27 cellular contexts compared by ENCODE assay signal in genomic region chr11:84965484-84965883, GRCh38.
"Had no signal": no experiment of that assay in that cellular context is flagged by ENCODE, and none has a peak within 500 bp of the region (broad histone marks: within the 10 kb centered on the region; RNA-seq: fewer than 3 reads in every experiment).

No MANE protein-coding gene starts in this region.

- FAIRE-seq: colon, endothelial cell of umbilical vein had no signal

- DNase-seq: activated CD4-positive, alpha-beta memory T cell treated with anti-CD3 and anti-CD28 coated beads, Interleukin-2, amount 10 ng/mL, durations not matched to agents 7 days and 5 days; activated CD4-positive, alpha-beta T cell treated with anti-CD3 and anti-CD28 coated beads, Interleukin-2, amount 10 ng/mL, durations not matched to agents 24 days and 14 days; activated CD8-positive, alpha-beta memory T cell treated with anti-CD3 and anti-CD28 coated beads, Interleukin-2, amount 10 ng/mL, durations not matched to agents 7 days and 5 days; activated T-cell treated with anti-CD3 and anti-CD28 coated beads for 4 hours; aorta; effector memory CD4-positive, alpha-beta T cell; foreskin melanocyte; glutamatergic neuron; left ventricle myocardium superior; mammary epithelial cell; nucleus accumbens; right cardiac atrium; stimulated activated CD4-positive, alpha-beta T cell treated with anti-CD3 and anti-CD28 coated beads, Interleukin-1b, Interleukin-23, amount 100 ng/mL, for 48 hours; stimulated activated naive CD8-positive, alpha-beta T cell treated with anti-CD3 and anti-CD28 coated beads, Interleukin-15, amount 100 ng/mL, for 72 hours; SW 1271; T-helper 17 cell; tibial artery had no signal

- H3K4me3 ChIP-seq: hepatocyte, tibial artery had no signal

- H3K36me3 Mint-ChIP-seq: activated CD8-positive, alpha-beta memory T cell treated with anti-CD3 and anti-CD28 coated beads, Interleukin-2, amount 10 ng/mL, durations not matched to agents 7 days and 5 days had no signal

- H3K9me3 ChIP-seq: tibial artery had no signal

- ATAC-seq: activated CD4-positive, CD25-positive, alpha-beta regulatory T cell treated with anti-CD3 and anti-CD28 coated beads, Interleukin-2, amount 50 U/mL, for 24 hours; activated CD8-positive, alpha-beta memory T cell treated with anti-CD3 and anti-CD28 coated beads, Interleukin-2, amount 10 ng/mL, durations not matched to agents 7 days and 5 days; activated naive CD4-positive, alpha-beta T cell treated with anti-CD3 and anti-CD28 coated beads, Interleukin-2, amount 50 U/mL, for 72 hours; esophagus mucosa; left ventricle myocardium superior; natural killer cell treated with Interleukin-12 subunit alpha and Interleukin-12 subunit beta and Interleukin-15 and Interleukin-18, amount 100 ng/mL, for 72 hours; right cardiac atrium; stimulated activated naive CD8-positive, alpha-beta T cell treated with anti-CD3 and anti-CD28 coated beads, Interleukin-15, amount 100 ng/mL, for 72 hours; T-helper 17 cell had no signal

- H3K36me3 ChIP-seq: tibial artery had no signal

- H3K27ac ChIP-seq: hepatocyte, parathyroid adenoma, tibial artery had no signal

- H3K9ac ChIP-seq: parathyroid adenoma had no signal

- H3K79me2 ChIP-seq: hepatocyte, parathyroid adenoma had no signal

- H3K27ac Mint-ChIP-seq: activated CD4-positive, alpha-beta memory T cell treated with anti-CD3 and anti-CD28 coated beads, Interleukin-2, amount 10 ng/mL, durations not matched to agents 7 days and 5 days; activated CD4-positive, alpha-beta T cell treated with anti-CD3 and anti-CD28 coated beads, Interleukin-2, amount 10 ng/mL, durations not matched to agents 24 days and 14 days; activated CD8-positive, alpha-beta memory T cell treated with anti-CD3 and anti-CD28 coated beads, Interleukin-2, amount 10 ng/mL, durations not matched to agents 7 days and 5 days; activated naive CD4-positive, alpha-beta T cell treated with anti-CD3 and anti-CD28 coated beads, Interleukin-2, amount 50 U/mL, for 72 hours; activated T-helper 1 cell treated with anti-CD3 and anti-CD28 coated beads, Interleukin-12 subunit alpha, Interleukin-12 subunit beta, Interleukin-2, Interleukin-4 antibody, amounts not matched to agents 30 ng/mL and 10 ng/mL and 1 ng/mL, durations not matched to agents 14 hours and 24 hours and 36 hours; natural killer cell treated with Interleukin-12 subunit alpha and Interleukin-12 subunit beta and Interleukin-15 and Interleukin-18, amount 100 ng/mL, for 72 hours; stimulated activated naive CD8-positive, alpha-beta T cell treated with anti-CD3 and anti-CD28 coated beads, Interleukin-15, amount 100 ng/mL, for 72 hours; T-helper 17 cell had no signal

- H3K4me2 ChIP-seq: hepatocyte had no signal

- H2AFZ ChIP-seq: hepatocyte, parathyroid adenoma had no signal

- H3K27me3 Mint-ChIP-seq: activated CD4-positive, alpha-beta memory T cell treated with anti-CD3 and anti-CD28 coated beads, Interleukin-2, amount 10 ng/mL, durations not matched to agents 7 days and 5 days; activated CD4-positive, alpha-beta T cell treated with anti-CD3 and anti-CD28 coated beads, Interleukin-2, amount 10 ng/mL, durations not matched to agents 24 days and 14 days; activated CD8-positive, alpha-beta memory T cell treated with anti-CD3 and anti-CD28 coated beads, Interleukin-2, amount 10 ng/mL, durations not matched to agents 7 days and 5 days; central memory CD8-positive, alpha-beta T cell; natural killer cell treated with Interleukin-12 subunit alpha and Interleukin-12 subunit beta and Interleukin-15 and Interleukin-18, amount 100 ng/mL, for 72 hours; stimulated activated naive CD8-positive, alpha-beta T cell treated with anti-CD3 and anti-CD28 coated beads, Interleukin-15, amount 100 ng/mL, for 72 hours; T-helper 17 cell had no signal

- H3K4me3 Mint-ChIP-seq: activated CD4-positive, alpha-beta memory T cell treated with anti-CD3 and anti-CD28 coated beads, Interleukin-2, amount 10 ng/mL, durations not matched to agents 7 days and 5 days; activated CD4-positive, alpha-beta T cell treated with anti-CD3 and anti-CD28 coated beads, Interleukin-2, amount 10 ng/mL, durations not matched to agents 24 days and 14 days; activated CD8-positive, alpha-beta memory T cell treated with anti-CD3 and anti-CD28 coated beads, Interleukin-2, amount 10 ng/mL, durations not matched to agents 7 days and 5 days; activated T-helper 1 cell treated with anti-CD3 and anti-CD28 coated beads, Interleukin-12 subunit alpha, Interleukin-12 subunit beta, Interleukin-2, Interleukin-4 antibody, amounts not matched to agents 30 ng/mL and 10 ng/mL and 1 ng/mL, durations not matched to agents 14 hours and 24 hours and 36 hours; central memory CD8-positive, alpha-beta T cell; natural killer cell treated with Interleukin-12 subunit alpha and Interleukin-12 subunit beta and Interleukin-15 and Interleukin-18, amount 100 ng/mL, for 72 hours; stimulated activated naive CD8-positive, alpha-beta T cell treated with anti-CD3 and anti-CD28 coated beads, Interleukin-15, amount 100 ng/mL, for 72 hours; T-helper 17 cell had no signal

- H3K4me1 ChIP-seq: parathyroid adenoma had no signal

- H3K4me1 Mint-ChIP-seq: activated CD4-positive, alpha-beta memory T cell treated with anti-CD3 and anti-CD28 coated beads, Interleukin-2, amount 10 ng/mL, durations not matched to agents 7 days and 5 days; activated CD4-positive, alpha-beta T cell treated with anti-CD3 and anti-CD28 coated beads, Interleukin-2, amount 10 ng/mL, durations not matched to agents 24 days and 14 days; activated CD8-positive, alpha-beta memory T cell treated with anti-CD3 and anti-CD28 coated beads, Interleukin-2, amount 10 ng/mL, durations not matched to agents 7 days and 5 days; central memory CD8-positive, alpha-beta T cell; stimulated activated naive CD8-positive, alpha-beta T cell treated with anti-CD3 and anti-CD28 coated beads, Interleukin-15, amount 100 ng/mL, for 72 hours; T-helper 17 cell had no signal

- H3K27me3 ChIP-seq: hepatocyte, tibial artery had no signal
